In genomic region chr7:151306860-151307259, GRCh38 we compare ENCODE assay signal across 32 cellular contexts. TPM values are rescaled to one million over a fixed set of nuclear protein-coding genes. Genes with fewer than 3 reads are reported as not detected.
"Had no signal": no experiment of that assay in that cellular context is flagged by ENCODE, and none has a peak within 500 bp of the region (broad histone marks: within the 10 kb centered on the region; RNA-seq: fewer than 3 reads in every experiment).

No MANE protein-coding gene starts in this region.

- H3K27ac ChIP-seq: brain microvascular endothelial cell, Peyer's patch, VCaP had no signal

- H3K36me3 ChIP-seq: brain microvascular endothelial cell, Peyer's patch had no signal

- DNase-seq: activated B cell treated with CpG ODN at 0.5 μM for 24 hours; activated CD4-positive, alpha-beta T cell treated with anti-CD3 and anti-CD28 coated beads for 4 hours; activated CD4-positive, alpha-beta T cell treated with anti-CD3 and anti-CD28 coated beads, Interleukin-2, amount 50 U/mL, for 1 hour; activated CD4-positive, CD25-positive, alpha-beta regulatory T cell treated with anti-CD3 and anti-CD28 coated beads, Interleukin-2, amount 50 U/mL, for 72 hours; activated CD8-positive, alpha-beta memory T cell treated with anti-CD3 and anti-CD28 coated beads, Interleukin-2, amount 50 U/mL, for 4 hours; activated naive CD4-positive, alpha-beta T cell treated with anti-CD3 and anti-CD28 coated beads, Interleukin-2, amount 50 U/mL, for 16 hours; activated naive CD8-positive, alpha-beta T cell treated with anti-CD3 and anti-CD28 coated beads for 36 hours; activated T-cell treated with anti-CD3 and anti-CD28 coated beads for 4 hours; activated T-cell treated with anti-CD3 and anti-CD28 coated beads, Interleukin-2, amount 50 U/mL, for 4 hours; amniotic stem cell; aorta; brain microvascular endothelial cell; Karpas-422; KBM-7; NCI-H1048; NCI-H1105 treated with DMSO at 0.1 percent for 48 hours; NCI-H1436; NCI-H1694; NCI-H2029; NCI-H345; NCI-H524 treated with DMSO at 0.1 percent for 48 hours; NK-92 treated with Interleukin-12 subunit alpha and Interleukin-12 subunit beta, amount 100 ng/mL, for 24 hours; PC-3; Peyer's patch; RPMI8226; SIG-M5; SW 1271; T-helper 1 cell; T-helper 2 cell; T-helper 9 cell had no signal

- ATAC-seq: activated CD8-positive, alpha-beta T cell treated with anti-CD3 and anti-CD28 coated beads for 36 hours; activated T-cell treated with anti-CD3 and anti-CD28 coated beads, Interleukin-2, amount 50 U/mL, for 4 hours; PC-3 had no signal

- H3K4me3 ChIP-seq: Peyer's patch had no signal

RNA-seq across cellular contexts. Expression of gene SMARCD3, which starts 58.4 kb away (rescaled TPM):
- total RNA-seq: activated B cell treated with CpG ODN at 0.5 μM for 24 hours had no signal
